28 cellular contexts compared by ENCODE assay signal in the genomic region with DNA sequence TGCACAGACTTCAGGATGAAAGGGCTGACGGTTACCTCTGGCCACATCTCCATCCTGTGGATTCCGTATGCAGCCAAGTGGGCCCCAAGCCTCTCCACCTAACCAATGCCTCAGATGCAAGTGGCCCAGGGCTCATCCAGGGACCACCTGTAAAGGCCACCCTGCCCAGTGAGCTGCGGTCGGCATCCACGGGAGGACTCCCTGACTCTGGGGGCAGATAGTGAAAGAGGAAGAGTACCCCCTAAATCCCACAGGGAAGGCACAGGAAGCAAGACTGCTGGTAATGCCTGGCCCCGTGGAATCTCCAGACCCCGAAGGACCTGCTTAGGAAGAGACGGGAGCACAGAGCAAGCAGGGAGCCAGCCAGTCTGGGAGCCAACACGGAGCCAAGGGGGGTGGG.
"Had no signal": no experiment of that assay in that cellular context is flagged by ENCODE, and none has a peak within 500 bp of the region (broad histone marks: within the 10 kb centered on the region; RNA-seq: fewer than 3 reads in every experiment).

No MANE protein-coding gene starts in this region.

- H3K4me1 ChIP-seq: ascending aorta had no signal

- H3K4me3 ChIP-seq: ascending aorta, cardiac muscle cell had no signal

- H3K36me3 ChIP-seq: ascending aorta, cardiac muscle cell had no signal

- DNase-seq: activated B cell treated with CpG ODN at 0.5 μM for 24 hours; activated CD4-positive, alpha-beta memory T cell treated with anti-CD3 and anti-CD28 coated beads, Interleukin-2, amount 10 ng/mL, durations not matched to agents 7 days and 5 days; activated CD4-positive, alpha-beta T cell treated with anti-CD3 and anti-CD28 coated beads for 36 hours; activated CD4-positive, alpha-beta T cell treated with anti-CD3 and anti-CD28 coated beads for 48 hours; activated CD4-positive, alpha-beta T cell treated with anti-CD3 and anti-CD28 coated beads, Interleukin-2, amount 10 ng/mL, durations not matched to agents 7 days and 5 days; activated CD4-positive, alpha-beta T cell treated with anti-CD3 and anti-CD28 coated beads, Interleukin-2, amount 50 U/mL, for 48 hours; activated CD4-positive, CD25-positive, alpha-beta regulatory T cell treated with anti-CD3 and anti-CD28 coated beads, Interleukin-2, amount 50 U/mL, for 72 hours; activated CD8-positive, alpha-beta memory T cell treated with anti-CD3 and anti-CD28 coated beads for 24 hours; activated CD8-positive, alpha-beta memory T cell treated with anti-CD3 and anti-CD28 coated beads, Interleukin-2, amount 10 ng/mL, durations not matched to agents 7 days and 5 days; activated CD8-positive, alpha-beta memory T cell treated with anti-CD3 and anti-CD28 coated beads, Interleukin-2, amount 50 U/mL, for 48 hours; activated CD8-positive, alpha-beta T cell treated with anti-CD3 and anti-CD28 coated beads, Interleukin-2, amount 10 ng/mL, durations not matched to agents 7 days and 5 days; activated effector memory CD4-positive, alpha-beta T cell treated with Interleukin-2 at 50 U/mL for 16 hours; activated gamma-delta T cell; activated naive CD4-positive, alpha-beta T cell treated with anti-CD3 and anti-CD28 coated beads, Interleukin-2, amount 10 ng/mL, durations not matched to agents 7 days and 5 days; activated naive CD4-positive, alpha-beta T cell treated with Interleukin-2 at 50 U/mL for 16 hours; activated naive CD8-positive, alpha-beta T cell treated with anti-CD3 and anti-CD28 coated beads, Interleukin-2, amount 10 ng/mL, durations not matched to agents 7 days and 5 days; activated naive CD8-positive, alpha-beta T cell treated with anti-CD3 and anti-CD28 coated beads, Interleukin-2, amount 50 U/mL, for 24 hours; activated T-cell treated with anti-CD3 and anti-CD28 coated beads, Interleukin-2, amount 50 U/mL, for 24 hours; activated T-cell treated with anti-CD3 and anti-CD28 coated beads, Interleukin-2, amount 50 U/mL, for 48 hours; amygdala; anterior cingulate cortex; caudate nucleus; cerebellar nuclear complex; T-helper 1 cell; T-helper 2 cell; T-helper 9 cell had no signal

- H3K27ac ChIP-seq: ascending aorta, cardiac muscle cell had no signal

- ATAC-seq: activated CD4-positive, alpha-beta T cell treated with anti-CD3 and anti-CD28 coated beads for 36 hours; activated CD8-positive, alpha-beta memory T cell treated with anti-CD3 and anti-CD28 coated beads, Interleukin-2, amount 10 ng/mL, durations not matched to agents 7 days and 5 days; activated CD8-positive, alpha-beta T cell treated with anti-CD3 and anti-CD28 coated beads, Interleukin-2, amount 10 ng/mL, durations not matched to agents 7 days and 5 days; activated naive CD8-positive, alpha-beta T cell treated with anti-CD3 and anti-CD28 coated beads, Interleukin-2, amount 50 U/mL, for 24 hours had no signal

- H3K27me3 ChIP-seq: ascending aorta had no signal

- H3K9me3 ChIP-seq: ascending aorta had no signal
